ENCODE assay signal across 8 cellular contexts in genomic region chr4:174523003-174523693, GRCh38. TPM values are rescaled to one million over a fixed set of nuclear protein-coding genes. Genes with fewer than 3 reads are reported as not detected.
DNase-seq lines count a peak whose midpoint lies in the region; ATAC-seq and TF ChIP-seq lines count a peak whose summit lies in the region.

No MANE protein-coding gene starts in this region.

- RAD21 ChIA-PET in HCT116 (lab: Charles Lee; ENCODE audit: low non-redundant PET in 1 of 2, low total read pairs in 2 of 2, uncharacterized antibody in 2 of 2, unreplicated experiment in 2 of 2) = no interaction called here

- H3K27ac Mint-ChIP-seq in activated CD4-positive, alpha-beta memory T cell treated with anti-CD3 and anti-CD28 coated beads for 36 hours = no peak overlapping the region

- H3K79me2 ChIP-seq in HCT116 (ENCODE audit: insufficient read depth, low read length) = no peaks in the 10 kb centered on the region

- ATAC-seq in HCT116 = peak; percentile 12; the same call in 1 of the 2 replicates
- peak; percentile 9 to 41 for ATAC-seq in left cardiac atrium
- ATAC-seq in GM18498 (IDR thresholded peaks at IDR 0.05; ENCODE audit: unreplicated experiment) = no peak
- ATAC-seq in GM21825 (IDR thresholded peaks at IDR 0.05; ENCODE audit: unreplicated experiment) = no peak
- no peak for ATAC-seq in GM19328 (IDR thresholded peaks at IDR 0.05; ENCODE audit: unreplicated experiment)

- H3K27ac ChIP-seq in HCT116 (ENCODE audit: low read depth, low read length) = no peak overlapping the region

- no peak for TF ChIP-seq RAD21 in HCT116 (IDR thresholded peaks at IDR 0.05; ENCODE audit: low read depth)

- DNase-seq in HCT116 (ENCODE audit: low read depth, low spot score) (no peak), left cardiac atrium (no peak), skeletal muscle cell (ENCODE audit: low read depth) (no peak)
- DNase-seq in activated CD4-positive, alpha-beta memory T cell treated with anti-CD3 and anti-CD28 coated beads for 36 hours = peak; percentile 10
- no peak for DNase-seq in stimulated activated naive CD4-positive, alpha-beta T cell (lab: John Stamatoyannopoulos, UW)

- POLR2A ChIA-PET in HCT116 (lab: Charles Lee) = interaction anchor here (0.9 kb wide), 1 partner anchor 9 kb away, joined by 3 read pairs; no protein-coding TSS in a partner anchor
- POLR2A ChIA-PET in activated CD4-positive, alpha-beta memory T cell treated with anti-CD3 and anti-CD28 coated beads for 36 hours (lab: Charles Lee) = no interaction called here

- H3K9ac ChIP-seq in HCT116 (ENCODE audit: low read length) = no peak overlapping the region

- no peaks in the 10 kb centered on the region for H3K9me2 ChIP-seq in HCT116 (ENCODE audit: insufficient read depth)

- no peaks in the 10 kb centered on the region for H3K36me3 ChIP-seq in HCT116 (ENCODE audit: control insufficient read depth in 1 of 2, insufficient read depth in 2 of 2, low read length in 2 of 2)

- H3K4me1 ChIP-seq in HCT116 (ENCODE audit: control insufficient read depth in 1 of 2, insufficient read depth in 2 of 2, low read length in 2 of 2) = peaks cover 0 to 16% of the 10 kb centered on the region in 2 experiments; a peak in 1 of 4 replicates

- CTCF ChIA-PET in HCT116 (lab: Charles Lee) = no interaction called here
- CTCF ChIA-PET in activated CD4-positive, alpha-beta memory T cell treated with anti-CD3 and anti-CD28 coated beads for 36 hours (lab: Charles Lee) = no interaction called here

- H2AFZ ChIP-seq in HCT116 (ENCODE audit: low read depth, low read length, poor library complexity, severe bottlenecking) = peak overlapping the region; percentile 97

- no peak for TF ChIP-seq CTCF in HCT116 (IDR thresholded peaks at IDR 0.05 in 2 of 3, conservative IDR thresholded peaks at IDR 0.05 in 1 of 3; ENCODE audit: borderline replicate concordance in 1 of 3, insufficient read depth in 1 of 3, low read depth in 2 of 3, low read length in 2 of 3)

- H3K4me1 Mint-ChIP-seq in activated CD4-positive, alpha-beta memory T cell treated with anti-CD3 and anti-CD28 coated beads for 36 hours (ENCODE audit: low read depth) = peaks cover 8% of the 10 kb centered on the region

- H3K4me3 Mint-ChIP-seq in activated CD4-positive, alpha-beta memory T cell treated with anti-CD3 and anti-CD28 coated beads for 36 hours = peak overlapping the region; percentile 67

- intact Hi-C loops in HCT116 (cut with micrococcal nuclease) = no loop called here
- intact Hi-C loops in activated CD4-positive, alpha-beta memory T cell treated with anti-CD3 and anti-CD28 coated beads for 36 hours (cut with micrococcal nuclease) = no loop called here
- intact Hi-C loops in left cardiac atrium (cut with DNase I) = no loop called here

- no peaks in the 10 kb centered on the region for H3K9me3 ChIP-seq in HCT116 (ENCODE audit: control insufficient read depth in 1 of 2, insufficient read depth in 1 of 2, low read depth in 1 of 2, low read length in 2 of 2)

- H3K4me3 ChIP-seq in HCT116 (replicated peaks in 1 of 2; ENCODE audit: low read depth in 1 of 2, low read length in 2 of 2) = peak overlapping the region; percentile 53 to 65
- H3K4me3 ChIP-seq in skeletal muscle cell (ENCODE audit: low read depth, low read length) = peak overlapping the region; percentile 59

- H4K20me1 ChIP-seq in HCT116 (ENCODE audit: insufficient read depth) = no peaks in the 10 kb centered on the region

- TF ChIP-seq POLR2A in HCT116 (IDR thresholded peaks at IDR 0.05; ENCODE audit: borderline replicate concordance, extremely low read depth, insufficient read depth, insufficient read length) = no peak

- no peaks in the 10 kb centered on the region; the same call in 1 of the 2 replicates for H3K27me3 ChIP-seq in HCT116 (ENCODE audit: insufficient read depth, low read length)

- H3K36me3 Mint-ChIP-seq in activated CD4-positive, alpha-beta memory T cell treated with anti-CD3 and anti-CD28 coated beads for 36 hours = no peaks in the 10 kb centered on the region

- peaks cover 24% of the 10 kb centered on the region for H3K27me3 Mint-ChIP-seq in activated CD4-positive, alpha-beta memory T cell treated with anti-CD3 and anti-CD28 coated beads for 36 hours

- H3K4me2 ChIP-seq in HCT116 (ENCODE audit: low read length) = peak overlapping the region; percentile 96

- BruUV-seq in HCT116 (replicated peaks; lab: Mats Ljungman, UMichigan) = no TSS peak

- no peaks in the 10 kb centered on the region for H3K9me3 Mint-ChIP-seq in activated CD4-positive, alpha-beta memory T cell treated with anti-CD3 and anti-CD28 coated beads for 36 hours

TF ChIP-seq in HCT116, 20 proteins besides CTCF, POLR2A, EP300 and RAD21:
- no peak for TF ChIP-seq YY1 (IDR thresholded peaks at IDR 0.05; ENCODE audit: extremely low read depth, insufficient replicate concordance, low read depth, low read length)
- TF ChIP-seq POLR2AphosphoS5 (IDR thresholded peaks at IDR 0.05; ENCODE audit: low read depth, low read length) = no peak
- TF ChIP-seq SRF (IDR thresholded peaks at IDR 0.05; ENCODE audit: low read depth) = no peak
- TF ChIP-seq FOSL1 (IDR thresholded peaks at IDR 0.05; ENCODE audit: low read depth) = no peak
- TF ChIP-seq CBX3 (IDR thresholded peaks at IDR 0.05; ENCODE audit: low read depth) = no peak
- no peak for TF ChIP-seq ATF3 (IDR thresholded peaks at IDR 0.05)
- TF ChIP-seq ZFX (IDR thresholded peaks at IDR 0.05) = no peak
- TF ChIP-seq ZNF274 (IDR thresholded peaks at IDR 0.05; ENCODE audit: low read depth, low read length) = no peak
- no peak for TF ChIP-seq EZH2 (IDR thresholded peaks at IDR 0.05)
- TF ChIP-seq EGR1 (IDR thresholded peaks at IDR 0.05; ENCODE audit: low read depth) = no peak
- no peak for TF ChIP-seq ZBTB33 (IDR thresholded peaks at IDR 0.05; ENCODE audit: extremely low read depth, insufficient replicate concordance, low read length)
- no peak for TF ChIP-seq EZH2phosphoT487 (IDR thresholded peaks at IDR 0.05; ENCODE audit: borderline replicate concordance)
- no peak for TF ChIP-seq MAX (IDR thresholded peaks at IDR 0.05)
- no peak for TF ChIP-seq SP1 (IDR thresholded peaks at IDR 0.05; ENCODE audit: low read depth)
- TF ChIP-seq REST (IDR thresholded peaks at IDR 0.05; ENCODE audit: low read depth) = no peak
- no peak for TF ChIP-seq TCF7L2 (IDR thresholded peaks at IDR 0.05; ENCODE audit: borderline replicate concordance, extremely low read depth, insufficient read depth, insufficient read length)
- no peak for TF ChIP-seq ELF1 (IDR thresholded peaks at IDR 0.05; ENCODE audit: borderline replicate concordance, low read depth)
- TF ChIP-seq CEBPB (IDR thresholded peaks at IDR 0.05; ENCODE audit: low read depth) = no peak

RNA-seq across cellular contexts. Expression of gene HPGD, which starts 0.9 kb away (rescaled TPM):
- total RNA-seq in HCT116 (2021; ENCODE audit: unreplicated experiment) (0.66 TPM), left cardiac atrium (1 to 10 TPM; 2.3 to 2.7 TPM)
- polyA plus RNA-seq in HCT116 (2012) = 0.19 and 0.20 TPM in 2 replicates
- 1 to 10 TPM; 3.0 to 3.4 TPM for total RNA-seq in activated CD4-positive, alpha-beta memory T cell treated with anti-CD3 and anti-CD28 coated beads for 36 hours

Comparison
In these comparisons a context has a peak if more than half of its experiments do, and no peak if none do; other contexts are left out.
1. ATAC-seq: peak in HCT116 (single experiment) and left cardiac atrium (2 of 2); none in GM18498 (single experiment), GM21825 (single experiment) and GM19328 (single experiment).